11 cellular contexts compared by ENCODE assay signal in genomic region chr20:63457737-63458136, GRCh38. TPM values are rescaled to one million over a fixed set of nuclear protein-coding genes. Genes with fewer than 3 reads are reported as not detected.
DNase-seq lines count a peak whose midpoint lies in the region; ATAC-seq and TF ChIP-seq lines count a peak whose summit lies in the region.
"Had no signal": no experiment of that assay in that cellular context is flagged by ENCODE, and none has a peak within 500 bp of the region (broad histone marks: within the 10 kb centered on the region; RNA-seq: fewer than 3 reads in every experiment).

No MANE protein-coding gene starts in this region.

- BruUV-seq in A673 (replicated peaks; lab: Mats Ljungman, UMichigan) = no TSS peak

- no peaks in the 10 kb centered on the region for H3K4me1 Mint-ChIP-seq in activated CD4-positive, alpha-beta T cell treated with anti-CD3 and anti-CD28 coated beads, Interleukin-2, amount 10 ng/mL, durations not matched to agents 24 days and 14 days

- no peaks in the 10 kb centered on the region for H3K36me3 ChIP-seq in A673 (ENCODE audit: insufficient read depth, low read length, poor library complexity, severe bottlenecking)

- no peak for TF ChIP-seq POLR2A in GM18505 (IDR thresholded peaks at IDR 0.05; ENCODE audit: borderline replicate concordance, extremely low read depth, insufficient read depth, insufficient read length)

- intact Hi-C loops in A673 (cut with micrococcal nuclease; ENCODE audit: unreplicated experiment) = no loop called here
- intact Hi-C loops in activated CD4-positive, alpha-beta T cell treated with anti-CD3 and anti-CD28 coated beads, Interleukin-2, amount 10 ng/mL, durations not matched to agents 24 days and 14 days (cut with micrococcal nuclease) = no loop called here

- no peak overlapping the region for H3K27ac Mint-ChIP-seq in activated CD4-positive, alpha-beta T cell treated with anti-CD3 and anti-CD28 coated beads, Interleukin-2, amount 10 ng/mL, durations not matched to agents 24 days and 14 days
- H3K27ac Mint-ChIP-seq: endodermal cell had no signal

- H3K4me3 ChIP-seq in A673 (ENCODE audit: low read depth, low read length, poor library complexity, severe bottlenecking) = no peak overlapping the region

- peaks cover 11% of the 10 kb centered on the region for H3K27me3 Mint-ChIP-seq in activated CD4-positive, alpha-beta T cell treated with anti-CD3 and anti-CD28 coated beads, Interleukin-2, amount 10 ng/mL, durations not matched to agents 24 days and 14 days

- H3K9me3 Mint-ChIP-seq in activated CD4-positive, alpha-beta T cell treated with anti-CD3 and anti-CD28 coated beads, Interleukin-2, amount 10 ng/mL, durations not matched to agents 24 days and 14 days = no peaks in the 10 kb centered on the region
- H3K9me3 Mint-ChIP-seq: endodermal cell had no signal

- no peak overlapping the region for H3K27ac ChIP-seq in A673 (ENCODE audit: low read depth, low read length, poor library complexity, severe bottlenecking)

- H3K27me3 ChIP-seq in A673 (replicated peaks; ENCODE audit: insufficient read depth, low read depth, low read length, poor library complexity) = no peaks in the 10 kb centered on the region

- peaks cover 37% of the 10 kb centered on the region for H3K4me1 ChIP-seq in A673 (ENCODE audit: insufficient read depth, low read length, poor library complexity, severe bottlenecking)

- TF ChIP-seq CTCF in A673 (conservative IDR thresholded peaks at IDR 0.05; ENCODE audit: low read depth, low read length) = no peak

- peak; percentile 59 for DNase-seq in A673 (ENCODE audit: low spot score)
- peak; percentile 54 for DNase-seq in H4 (ENCODE audit: low spot score)
- peak; percentile 53 for DNase-seq in RKO (ENCODE audit: low spot score)
- DNase-seq in germinal center (ENCODE audit: low spot score) = peak; percentile 32
- DNase-seq in islet precursor cell = no peak
- no peak for DNase-seq in activated CD4-positive, alpha-beta T cell treated with anti-CD3 and anti-CD28 coated beads, Interleukin-2, amount 10 ng/mL, durations not matched to agents 24 days and 14 days
- no peak for DNase-seq in stimulated activated CD4-positive, alpha-beta T cell treated with anti-CD3 and anti-CD28 coated beads, Interleukin-4, amount 100 ng/mL, for 4 hours
- DNase-seq: DMS79 treated with DMSO at 0.1 percent for 48 hours, endodermal cell, OCI-M1 had no signal

- no peak for ATAC-seq in GM18505 (IDR thresholded peaks at IDR 0.05; ENCODE audit: unreplicated experiment)

- no peak overlapping the region for H3K4me3 Mint-ChIP-seq in activated CD4-positive, alpha-beta T cell treated with anti-CD3 and anti-CD28 coated beads, Interleukin-2, amount 10 ng/mL, durations not matched to agents 24 days and 14 days
- H3K4me3 Mint-ChIP-seq: endodermal cell had no signal

- CTCF ChIA-PET in A673 (lab: Charles Lee) = no interaction called here

- H3K36me3 Mint-ChIP-seq in activated CD4-positive, alpha-beta T cell treated with anti-CD3 and anti-CD28 coated beads, Interleukin-2, amount 10 ng/mL, durations not matched to agents 24 days and 14 days (ENCODE audit: low read depth) = no peaks in the 10 kb centered on the region

- H3K9me3 ChIP-seq in A673 (ENCODE audit: low read depth, low read length, poor library complexity, severe bottlenecking) = no peaks in the 10 kb centered on the region

- POLR2A ChIA-PET in A673 (lab: Charles Lee; ENCODE audit: low non-redundant PET) = no interaction called here

RNA-seq across cellular contexts. Expression of gene KCNQ2, which starts 14.7 kb away (rescaled TPM):
- total RNA-seq in A673 (2021) = 6.6 and 15.1 TPM in 2 replicates
- 3.4 and 6.6 TPM in 2 replicates for total RNA-seq in H4 (2014; rRNA removed; shearing (Covaris generic))
- 0.26 TPM in 1 of 2 replicates, not detected in the other for total RNA-seq in activated CD4-positive, alpha-beta T cell treated with anti-CD3 and anti-CD28 coated beads, Interleukin-2, amount 10 ng/mL, durations not matched to agents 24 days and 14 days

RNA-seq across cellular contexts. Expression of gene EEF1A2, which starts 41.1 kb away (rescaled TPM):
- 7.5 and 13.7 TPM in 2 replicates for total RNA-seq in A673 (2021)
- total RNA-seq in H4 (2014; rRNA removed; shearing (Covaris generic)) = 181 and 233 TPM in 2 replicates
- 0.28 and 0.66 TPM in 2 replicates for total RNA-seq in activated CD4-positive, alpha-beta T cell treated with anti-CD3 and anti-CD28 coated beads, Interleukin-2, amount 10 ng/mL, durations not matched to agents 24 days and 14 days

Comparison
In these comparisons a context has a peak if more than half of its experiments do, and no peak if none do; other contexts are left out.
1. DNase-seq: peak in A673 (single experiment), H4 (single experiment), RKO (single experiment) and germinal center (single experiment); none in islet precursor cell (single experiment), activated CD4-positive, alpha-beta T cell treated with anti-CD3 and anti-CD28 coated beads, Interleukin-2, amount 10 ng/mL, durations not matched to agents 24 days and 14 days (single experiment) and stimulated activated CD4-positive, alpha-beta T cell treated with anti-CD3 and anti-CD28 coated beads, Interleukin-4, amount 100 ng/mL, for 4 hours (0 of 2).
2. RNA of gene EEF1A2, which starts 41.1 kb away (total RNA-seq): 181 to 233 TPM in H4; 7.5 to 13.7 TPM in A673 and 0.28 to 0.66 TPM in activated CD4-positive, alpha-beta T cell treated with anti-CD3 and anti-CD28 coated beads, Interleukin-2, amount 10 ng/mL, durations not matched to agents 24 days and 14 days; every median in the first group is over 10 times any median in the second.